Comparison of ENCODE assay signal across 16 cellular contexts in genomic region chr17:21089145-21089544, GRCh38. TPM values are rescaled to one million over a fixed set of nuclear protein-coding genes. Genes with fewer than 3 reads are reported as not detected.
DNase-seq lines count a peak whose midpoint lies in the region; ATAC-seq and TF ChIP-seq lines count a peak whose summit lies in the region.
"Had no signal": no experiment of that assay in that cellular context is flagged by ENCODE, and none has a peak within 500 bp of the region (broad histone marks: within the 10 kb centered on the region; RNA-seq: fewer than 3 reads in every experiment).

No MANE protein-coding gene starts in this region.

- CTCF ChIA-PET in SK-N-SH (lab: Yijun Ruan, JAX) = no interaction called here

- H3K9me2 ChIP-seq in DOHH2 (replicated peaks; ENCODE audit: control insufficient read depth, low read length) (no peaks in the 10 kb centered on the region), SK-N-SH (no peaks in the 10 kb centered on the region)

- no peaks in the 10 kb centered on the region; the same call in 1 of the 2 replicates for H3F3A ChIP-seq in DOHH2 (ENCODE audit: control insufficient read depth, insufficient read depth)
- no peaks in the 10 kb centered on the region for H3F3A ChIP-seq in SK-N-SH (replicated peaks; ENCODE audit: insufficient read depth)

- H3K79me2 ChIP-seq in DOHH2 (ENCODE audit: control insufficient read depth, low read length) (no peaks in the 10 kb centered on the region), SK-N-SH (ENCODE audit: insufficient read depth) (no peaks in the 10 kb centered on the region)

- no peak overlapping the region for H3K4me3 ChIP-seq in DOHH2 (ENCODE audit: low read length)
- H3K4me3 ChIP-seq in SK-N-SH (ENCODE audit: low read depth in 2 of 2, low read length in 1 of 2) = no peak overlapping the region
- H3K4me3 ChIP-seq: cardiac muscle cell, heart right ventricle, psoas muscle had no signal

- TF ChIP-seq CTCF in DOHH2 (IDR thresholded peaks at IDR 0.05; ENCODE audit: low read depth, low read length, poor library complexity, severe bottlenecking) (no peak), HFFc6 (IDR thresholded peaks at IDR 0.05) (no peak), SK-N-SH (IDR thresholded peaks at IDR 0.05) (no peak)

- TF ChIP-seq EP300 in SK-N-SH (IDR thresholded peaks at IDR 0.05; ENCODE audit: borderline replicate concordance in 1 of 2, low read depth in 1 of 2, low read length in 1 of 2) = no peak

- H3K27me3 Mint-ChIP-seq in HFFc6 (ENCODE audit: insufficient read depth) = peaks cover 15% of the 10 kb centered on the region
- H3K27me3 Mint-ChIP-seq in activated T-helper 17 cell treated with anti-CD3 and anti-CD28 coated beads, Interleukin-2, amount 50 U/mL, for 72 hours = peaks cover 8% of the 10 kb centered on the region
- H3K27me3 Mint-ChIP-seq: type B pancreatic cell had no signal

- peaks cover 10% of the 10 kb centered on the region for H3K9me3 ChIP-seq in DOHH2 (ENCODE audit: control insufficient read depth, insufficient read depth, low read length)
- H3K9me3 ChIP-seq in SK-N-SH = no peaks in the 10 kb centered on the region
- H3K9me3 ChIP-seq: heart right ventricle, psoas muscle had no signal

- no peak overlapping the region for H3K27ac Mint-ChIP-seq in HFFc6
- no peak overlapping the region for H3K27ac Mint-ChIP-seq in activated T-helper 17 cell treated with anti-CD3 and anti-CD28 coated beads, Interleukin-2, amount 50 U/mL, for 72 hours
- H3K27ac Mint-ChIP-seq: CD4-positive, alpha-beta T cell; effector memory CD8-positive, alpha-beta T cell; type B pancreatic cell had no signal

- H3K36me3 ChIP-seq in DOHH2 (ENCODE audit: control insufficient read depth, low read length) = no peaks in the 10 kb centered on the region
- no peaks in the 10 kb centered on the region for H3K36me3 ChIP-seq in SK-N-SH (replicated peaks in 1 of 2; ENCODE audit: control insufficient read depth in 1 of 2, insufficient read depth in 2 of 2, low read length in 1 of 2)
- H3K36me3 ChIP-seq: cardiac muscle cell, heart right ventricle had no signal

- H3K36me3 Mint-ChIP-seq in HFFc6 (ENCODE audit: low read depth) = no peaks in the 10 kb centered on the region
- H3K36me3 Mint-ChIP-seq in activated T-helper 17 cell treated with anti-CD3 and anti-CD28 coated beads, Interleukin-2, amount 50 U/mL, for 72 hours (ENCODE audit: low read depth) = no peaks in the 10 kb centered on the region
- H3K36me3 Mint-ChIP-seq: type B pancreatic cell had no signal

- H3K9me3 Mint-ChIP-seq in HFFc6 = peaks cover 8% of the 10 kb centered on the region; the same call in 1 of the 2 replicates
- H3K9me3 Mint-ChIP-seq in activated T-helper 17 cell treated with anti-CD3 and anti-CD28 coated beads, Interleukin-2, amount 50 U/mL, for 72 hours = no peaks in the 10 kb centered on the region
- H3K9me3 Mint-ChIP-seq: CD4-positive, alpha-beta T cell; effector memory CD8-positive, alpha-beta T cell; type B pancreatic cell had no signal

- no peak overlapping the region for H2AFZ ChIP-seq in SK-N-SH (ENCODE audit: low read depth)

- DNase-seq in HFFc6 = peak; percentile 71
- peak; percentile 87 for DNase-seq in renal cortical epithelial cell (ENCODE audit: low read depth)
- no peak for DNase-seq in SK-N-SH
- DNase-seq in NCI-H524 (lab: John Stamatoyannopoulos, UW) = no peak
- DNase-seq: activated naive CD4-positive, alpha-beta T cell treated with anti-CD3 and anti-CD28 coated beads, Interleukin-2, amount 50 U/mL, for 16 hours; CD4-positive, alpha-beta T cell; effector memory CD8-positive, alpha-beta T cell; heart right ventricle; NK-92 treated with Interleukin-12 subunit alpha and Interleukin-12 subunit beta, amount 100 ng/mL, for 24 hours; psoas muscle had no signal

- H3K4me1 ChIP-seq in DOHH2 (ENCODE audit: control insufficient read depth, low read length) (peaks cover 31% of the 10 kb centered on the region), SK-N-SH (ENCODE audit: control insufficient read depth in 1 of 2, insufficient read depth in 2 of 2, low read depth in 1 of 2, low read length in 1 of 2) (no peaks in the 10 kb centered on the region)
- H3K4me1 ChIP-seq: heart right ventricle had no signal

- no peak overlapping the region for H3K4me3 Mint-ChIP-seq in HFFc6
- no peak overlapping the region for H3K4me3 Mint-ChIP-seq in activated T-helper 17 cell treated with anti-CD3 and anti-CD28 coated beads, Interleukin-2, amount 50 U/mL, for 72 hours
- H3K4me3 Mint-ChIP-seq: CD4-positive, alpha-beta T cell; effector memory CD8-positive, alpha-beta T cell; type B pancreatic cell had no signal

- H3K4me2 ChIP-seq in DOHH2 (ENCODE audit: low read length) (peak overlapping the region; percentile 63; the same call in 1 of the 2 replicates), SK-N-SH (no peak overlapping the region)

- no peak for TF ChIP-seq RAD21 in SK-N-SH (IDR thresholded peaks at IDR 0.05; ENCODE audit: low read length)

- H4K20me1 ChIP-seq in DOHH2 (ENCODE audit: control insufficient read depth, insufficient read depth, low read depth, low read length) (no peaks in the 10 kb centered on the region), SK-N-SH (ENCODE audit: insufficient read depth) (no peaks in the 10 kb centered on the region)

- POLR2A ChIA-PET in SK-N-SH (lab: Yijun Ruan, JAX) = no interaction called here

- ATAC-seq in activated T-helper 17 cell treated with anti-CD3 and anti-CD28 coated beads, Interleukin-2, amount 50 U/mL, for 72 hours (replicated peaks) = peak; percentile 62
- ATAC-seq in HG02642 (IDR thresholded peaks at IDR 0.05; ENCODE audit: poor library complexity, unreplicated experiment) = no peak
- ATAC-seq: effector memory CD8-positive, alpha-beta T cell; heart right ventricle; left lobe of liver; psoas muscle had no signal

- H3K9ac ChIP-seq in SK-N-SH = no peak overlapping the region

- H3K27me3 ChIP-seq in DOHH2 (ENCODE audit: control insufficient read depth, low read length) = no peaks in the 10 kb centered on the region
- H3K27me3 ChIP-seq in SK-N-SH (ENCODE audit: insufficient read depth) = no peaks in the 10 kb centered on the region
- H3K27me3 ChIP-seq: cardiac muscle cell had no signal

- H3K4me1 Mint-ChIP-seq in HFFc6 (ENCODE audit: low read depth) = peaks cover 14% of the 10 kb centered on the region
- H3K4me1 Mint-ChIP-seq in activated T-helper 17 cell treated with anti-CD3 and anti-CD28 coated beads, Interleukin-2, amount 50 U/mL, for 72 hours = no peaks in the 10 kb centered on the region

- H3K27ac ChIP-seq in DOHH2 (ENCODE audit: low read depth, low read length) = no peak overlapping the region
- no peak overlapping the region for H3K27ac ChIP-seq in SK-N-SH (ENCODE audit: low read depth in 2 of 2, low read length in 1 of 2)
- H3K27ac ChIP-seq: cardiac muscle cell, heart right ventricle, psoas muscle had no signal

- 42% methylated on average over 1 of the region's 1 CpG for WGBS in SK-N-SH (ENCODE audit: low lambda C conversion rate)

TF ChIP-seq in SK-N-SH, 30 proteins besides CTCF, POLR2A, EP300 and RAD21 (continues in another document):
- TF ChIP-seq POLR2AphosphoS5 (IDR thresholded peaks at IDR 0.05; ENCODE audit: low read depth, low read length) (no peak), NRF1 (IDR thresholded peaks at IDR 0.05; ENCODE audit: low read depth, low read length) (no peak), GABPA (IDR thresholded peaks at IDR 0.05; ENCODE audit: low read depth) (no peak), FOXM1 (IDR thresholded peaks at IDR 0.05; ENCODE audit: low read depth) (no peak), RCOR1 (IDR thresholded peaks at IDR 0.05; ENCODE audit: low read length) (no peak), USF1 (IDR thresholded peaks at IDR 0.05; ENCODE audit: borderline replicate concordance, low read depth) (no peak), FOXJ3 (CRISPR knock-in tag; IDR thresholded peaks at IDR 0.05) (no peak), RFX5 (IDR thresholded peaks at IDR 0.05; ENCODE audit: low read length) (no peak), FOSL2 (IDR thresholded peaks at IDR 0.05; ENCODE audit: borderline replicate concordance, low read depth) (no peak), MAX (IDR thresholded peaks at IDR 0.05; ENCODE audit: low read depth) (no peak), ELF1 (IDR thresholded peaks at IDR 0.05) (no peak), SIN3A (IDR thresholded peaks at IDR 0.05; ENCODE audit: borderline replicate concordance, low read depth, low read length) (no peak), CHD2 (IDR thresholded peaks at IDR 0.05; ENCODE audit: low read length, partially characterized antibody) (no peak), JUND (IDR thresholded peaks at IDR 0.05) (no peak), MEF2A (IDR thresholded peaks at IDR 0.05; ENCODE audit: borderline replicate concordance, low read depth) (no peak)

RNA-seq across cellular contexts. Expression of gene DHRS7B, which starts 37.6 kb away (rescaled TPM):
- 10 to 100 TPM; 12.3 to 20.8 (median 14.7) TPM for total RNA-seq in HFFc6 (2021; fragmentation: NEBNext Ultra II Directional; extraction: Animal tissue kit (Norgen Biotek cat#: 25700))
- 10 to 100 TPM in 1 of 2 donors, 1 to 10 TPM in 1; 7.3 to 16.9 TPM for total RNA-seq in activated T-helper 17 cell treated with anti-CD3 and anti-CD28 coated beads, Interleukin-2, amount 50 U/mL, for 72 hours
- 28.5 and 30.0 TPM in 2 replicates for total RNA-seq in renal cortical epithelial cell
- polyA plus RNA-seq in SK-N-SH (2012; rRNA removed) = 17.8 and 24.2 TPM in 2 replicates
- polyA plus RNA-seq in SK-N-SH (2012; cell fraction: cytosol; rRNA removed) = 9.8 and 11.1 TPM in 2 replicates
- 15.4 and 17.0 TPM in 2 replicates for polyA plus RNA-seq in SK-N-SH (2012; cell fraction: nucleus; rRNA removed)

RNA-seq across cellular contexts. Expression of gene USP22, which starts 46.3 kb away (rescaled TPM):
- 100 to 1,000 TPM; 215 to 270 (median 241) TPM for total RNA-seq in HFFc6 (2021; fragmentation: NEBNext Ultra II Directional; extraction: Animal tissue kit (Norgen Biotek cat#: 25700))
- total RNA-seq in activated T-helper 17 cell treated with anti-CD3 and anti-CD28 coated beads, Interleukin-2, amount 50 U/mL, for 72 hours = 100 to 1,000 TPM; 136 to 143 TPM
- total RNA-seq in renal cortical epithelial cell = 217 and 372 TPM in 2 replicates
- 142 and 172 TPM in 2 replicates for polyA plus RNA-seq in SK-N-SH (2012; rRNA removed)
- polyA plus RNA-seq in SK-N-SH (2012; cell fraction: cytosol; rRNA removed) = 114 and 137 TPM in 2 replicates
- polyA plus RNA-seq in SK-N-SH (2012; cell fraction: nucleus; rRNA removed) = 193 and 215 TPM in 2 replicates

Comparison
In these comparisons a context has a peak if more than half of its experiments do, and no peak if none do; other contexts are left out.
1. DNase-seq: peak in HFFc6 (single experiment) and renal cortical epithelial cell (single experiment); none in SK-N-SH (single experiment) and NCI-H524 (0 of 2).